9 cellular contexts compared by ENCODE assay signal in genomic region chr5:177362871-177363507, GRCh38. TPM values are rescaled to one million over a fixed set of nuclear protein-coding genes. Genes with fewer than 3 reads are reported as not detected.
A peak's percentile ranks its signal among the peaks of the same experiment; 100 is the strongest.
DNase-seq lines count a peak whose midpoint lies in the region; ATAC-seq, FAIRE-seq and TF ChIP-seq lines count a peak whose summit lies in the region.
"Had no signal": no experiment of that assay in that cellular context is flagged by ENCODE, and none has a peak within 500 bp of the region (broad histone marks: within the 10 kb centered on the region; RNA-seq: fewer than 3 reads in every experiment).

No MANE protein-coding gene starts in this region.

- H3K4me3 ChIP-seq in ascending aorta: peak overlapping the region; percentile 53 to 66
- peak overlapping the region; percentile 57 for H3K4me3 ChIP-seq in hepatocyte
- peak overlapping the region; percentile 50 for H3K4me3 ChIP-seq in smooth muscle cell

- peaks cover 7 to 18% of the 10 kb centered on the region in 2 donors for H3K4me1 ChIP-seq in ascending aorta
- H3K4me1 ChIP-seq in hepatocyte (ENCODE audit: insufficient read depth): peaks cover 29% of the 10 kb centered on the region
- peaks cover 25% of the 10 kb centered on the region for H3K4me1 ChIP-seq in smooth muscle cell (ENCODE audit: low read depth)

- DNase-seq in GM18507 (ENCODE audit: extremely low spot score, insufficient read length, low read depth) (peak; percentile 57), HPDE6-E6E7 (ENCODE audit: extremely low spot score) (peak; percentile 84), T follicular helper cell (ENCODE audit: low read depth) (peak; percentile 55), ascending aorta (ENCODE audit: low spot score in 2 of 2) (no peak), hepatocyte (ENCODE audit: low spot score) (peak; percentile 82), smooth muscle cell (lab: John Stamatoyannopoulos, UW; ENCODE audit: unreplicated experiment) (no peak), HTR-8/SVneo (ENCODE audit: insufficient read length, low spot score) (no peak)

- FAIRE-seq in GM18507 (lab: Jason Lieb, UNC) (peak; percentile 86), HTR-8/SVneo (lab: Jason Lieb, UNC) (no peak)
- FAIRE-seq: frontal cortex had no signal

- H3K9me3 ChIP-seq in ascending aorta (no peaks in the 10 kb centered on the region), hepatocyte (ENCODE audit: low read depth) (no peaks in the 10 kb centered on the region), smooth muscle cell (replicated peaks; ENCODE audit: low read depth) (no peaks in the 10 kb centered on the region)

- WGBS in hepatocyte (ENCODE audit: low lambda C conversion rate, missing lambda C conversion rate): 3% methylated on average over 25 of the region's 49 CpGs
- WGBS in smooth muscle cell (ENCODE audit: low lambda C conversion rate): 5% methylated on average over 33 of the region's 49 CpGs

- H3K27ac ChIP-seq in ascending aorta (no peak overlapping the region), hepatocyte (peak overlapping the region; percentile 41), smooth muscle cell (ENCODE audit: low read depth) (no peak overlapping the region)

- no peaks in the 10 kb centered on the region for H3K9me2 ChIP-seq in hepatocyte (replicated peaks; ENCODE audit: insufficient read depth)

- no peaks in the 10 kb centered on the region for H3F3A ChIP-seq in smooth muscle cell (ENCODE audit: low read depth)

- TF ChIP-seq CTCF in ascending aorta (IDR thresholded peaks at IDR 0.05) (no peak), hepatocyte (IDR thresholded peaks at IDR 0.05; ENCODE audit: poor library complexity) (no peak), smooth muscle cell (IDR thresholded peaks at IDR 0.05; ENCODE audit: borderline replicate concordance, insufficient read depth, poor library complexity, severe bottlenecking) (no peak)

- H4K20me1 ChIP-seq in hepatocyte (ENCODE audit: insufficient read depth, poor library complexity, severe bottlenecking) (no peaks in the 10 kb centered on the region), smooth muscle cell (ENCODE audit: low read depth) (no peaks in the 10 kb centered on the region)

- peak overlapping the region; percentile 91 for H3K4me2 ChIP-seq in hepatocyte
- peak overlapping the region; percentile 87 for H3K4me2 ChIP-seq in smooth muscle cell

- H3K9ac ChIP-seq in smooth muscle cell (ENCODE audit: low read depth): no peak overlapping the region

- ATAC-seq in HG02938 (IDR thresholded peaks at IDR 0.05; ENCODE audit: unreplicated experiment): no peak

- H3K27me3 ChIP-seq in ascending aorta: no peaks in the 10 kb centered on the region
- no peaks in the 10 kb centered on the region for H3K27me3 ChIP-seq in hepatocyte
- no peaks in the 10 kb centered on the region for H3K27me3 ChIP-seq in smooth muscle cell (ENCODE audit: low read depth)

- H3K79me2 ChIP-seq in hepatocyte: no peaks in the 10 kb centered on the region
- H3K79me2 ChIP-seq in smooth muscle cell (ENCODE audit: low read depth): no peaks in the 10 kb centered on the region

- H3K36me3 ChIP-seq in ascending aorta: no peaks in the 10 kb centered on the region
- H3K36me3 ChIP-seq in hepatocyte (replicated peaks; ENCODE audit: insufficient read depth, low read depth): no peaks in the 10 kb centered on the region
- no peaks in the 10 kb centered on the region for H3K36me3 ChIP-seq in smooth muscle cell (ENCODE audit: low read depth)

- H2AFZ ChIP-seq in hepatocyte: peak overlapping the region; percentile 88
- peak overlapping the region; percentile 94 for H2AFZ ChIP-seq in smooth muscle cell (ENCODE audit: low read depth)

- intact Hi-C loops in ascending aorta (cut with DNase I): no loop called here

RNA-seq across cellular contexts. Expression of gene RGS14, which starts 5.3 kb away (rescaled TPM):
- total RNA-seq in ascending aorta (4.5 TPM), hepatocyte (26.1 and 36.5 TPM in 2 replicates), smooth muscle cell (6.0 and 38.5 TPM in 2 replicates)
- polyA plus RNA-seq in hepatocyte (30.7 and 37.0 TPM in 2 replicates), smooth muscle cell (23.3 and 23.8 TPM in 2 replicates)

RNA-seq across cellular contexts. Expression of gene LMAN2, which starts 11.5 kb away (rescaled TPM):
- 229 TPM for total RNA-seq in ascending aorta
- total RNA-seq in hepatocyte: 357 and 366 TPM in 2 replicates
- polyA plus RNA-seq in hepatocyte: 381 and 391 TPM in 2 replicates
- total RNA-seq in smooth muscle cell: 178 and 241 TPM in 2 replicates
- polyA plus RNA-seq in smooth muscle cell: 236 and 253 TPM in 2 replicates

RNA-seq across cellular contexts. Expression of gene SLC34A1, which starts 21.2 kb away (rescaled TPM):
- not detected for total RNA-seq in ascending aorta
- 0.12 TPM in 1 of 2 replicates, not detected in the other for total RNA-seq in hepatocyte
- polyA plus RNA-seq in hepatocyte: 0.33 TPM in 1 of 2 replicates, not detected in the other
- total RNA-seq in smooth muscle cell: not detected in 2 replicates
- not detected in 2 replicates for polyA plus RNA-seq in smooth muscle cell
- total RNA-seq: frontal cortex had no signal

RNA-seq across cellular contexts. Expression of gene PFN3, which starts 37.5 kb away (rescaled TPM):
- not detected for total RNA-seq in ascending aorta
- not detected in 2 replicates for total RNA-seq in hepatocyte
- polyA plus RNA-seq in hepatocyte: not detected in 2 replicates
- not detected in 2 replicates for total RNA-seq in smooth muscle cell
- not detected in 2 replicates for polyA plus RNA-seq in smooth muscle cell

RNA-seq across cellular contexts. Expression of gene F12, which starts 46.4 kb away (rescaled TPM):
- total RNA-seq in ascending aorta (not detected), hepatocyte (16.5 and 18.2 TPM in 2 replicates), smooth muscle cell (1.8 and 3.6 TPM in 2 replicates)
- polyA plus RNA-seq in hepatocyte (46.6 and 49.8 TPM in 2 replicates), smooth muscle cell (10.4 and 15.0 TPM in 2 replicates)

Comparison
In these comparisons a context has a peak if more than half of its experiments do, and no peak if none do; other contexts are left out.
1. DNase-seq: peak in GM18507 (single experiment), HPDE6-E6E7 (single experiment), T follicular helper cell (single experiment) and hepatocyte (single experiment); none in ascending aorta (0 of 2), smooth muscle cell (single experiment) and HTR-8/SVneo (single experiment).
2. Peak in every context shown above with its lines, with median percentiles within 50 percentile points of each other: H3K4me3 ChIP-seq.